In the genomic region with DNA sequence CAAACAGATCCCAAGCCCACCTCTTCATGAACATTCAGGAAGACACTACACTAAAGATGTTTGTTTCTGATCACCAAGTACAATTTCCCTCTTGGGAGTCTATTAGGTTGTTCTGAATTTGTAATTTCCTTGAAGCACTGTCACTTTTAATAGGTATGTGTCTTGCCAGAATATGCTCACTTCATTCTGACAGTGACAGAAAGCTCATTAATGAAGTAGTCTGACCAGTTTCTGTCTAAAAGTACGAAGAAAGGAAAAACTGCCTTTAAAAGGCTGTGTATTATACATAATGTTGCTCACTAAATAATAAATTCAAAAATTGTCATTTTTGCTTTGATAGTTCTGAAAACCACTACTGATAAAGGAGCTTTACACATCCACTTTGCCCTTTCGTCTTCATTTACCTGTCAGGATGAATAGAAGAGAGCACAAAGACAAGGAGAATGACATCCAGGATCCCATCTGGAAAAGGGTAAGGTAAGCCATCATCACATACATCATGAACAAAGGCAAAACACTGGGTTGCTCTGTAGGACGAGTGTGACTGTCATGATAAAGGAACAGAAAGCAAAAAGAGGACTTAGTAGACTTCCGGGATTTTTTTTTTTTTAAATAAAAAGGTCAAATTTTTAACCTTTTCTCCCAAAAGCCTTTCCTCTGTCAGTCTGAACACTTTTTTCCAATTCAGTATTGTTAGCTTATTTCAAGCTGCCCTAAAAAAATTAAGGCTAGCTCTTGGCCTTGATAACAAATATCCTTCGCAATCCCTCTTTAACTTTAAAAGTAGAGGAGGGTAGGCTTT, we compare ENCODE assay signal across 23 cellular contexts.
DNase-seq lines count a peak whose midpoint lies in the region; ATAC-seq and TF ChIP-seq lines count a peak whose summit lies in the region.
"Had no signal": no experiment of that assay in that cellular context is flagged by ENCODE, and none has a peak within 500 bp of the region (broad histone marks: within the 10 kb centered on the region; RNA-seq: fewer than 3 reads in every experiment).

No MANE protein-coding gene starts in this region.

- H3K4me3 Mint-ChIP-seq in CD14-positive monocyte = no peak overlapping the region
- H3K4me3 Mint-ChIP-seq: activated naive CD4-positive, alpha-beta T cell treated with anti-CD3 and anti-CD28 coated beads, Interleukin-2, amount 10 ng/mL, durations not matched to agents 7 days and 5 days; central memory CD8-positive, alpha-beta T cell; nephron had no signal

- no peak overlapping the region for H4K5ac ChIP-seq in mesendoderm (ENCODE audit: low read length)

- no peak overlapping the region for H2AK5ac ChIP-seq in mesendoderm (ENCODE audit: low read length)

- H4K20me1 ChIP-seq in DOHH2 (ENCODE audit: control insufficient read depth, insufficient read depth, low read depth, low read length) (no peaks in the 10 kb centered on the region), OCI-LY7 (ENCODE audit: insufficient read depth, low read length) (no peaks in the 10 kb centered on the region)

- no peak overlapping the region for H3K4ac ChIP-seq in mesendoderm (ENCODE audit: low read depth, low read length)

- H3K27me3 Mint-ChIP-seq in CD14-positive monocyte (ENCODE audit: low read depth in 3 of 3) = no peaks in the 10 kb centered on the region
- H3K27me3 Mint-ChIP-seq: activated naive CD4-positive, alpha-beta T cell treated with anti-CD3 and anti-CD28 coated beads, Interleukin-2, amount 10 ng/mL, durations not matched to agents 7 days and 5 days; central memory CD8-positive, alpha-beta T cell had no signal

- H3K4me3 ChIP-seq in DOHH2 (ENCODE audit: low read length) = peak overlapping the region; percentile 47
- H3K4me3 ChIP-seq in OCI-LY7 (ENCODE audit: low read depth, low read length, poor library complexity, severe bottlenecking) = peak overlapping the region; percentile 51
- H3K4me3 ChIP-seq in mesendoderm (ENCODE audit: low read length) = no peak overlapping the region
- H3K4me3 ChIP-seq in prostate gland = no peak overlapping the region
- H3K4me3 ChIP-seq: PC-9, right lobe of liver, vagina had no signal

- no peaks in the 10 kb centered on the region for H3K9me3 ChIP-seq in DOHH2 (ENCODE audit: control insufficient read depth, insufficient read depth, low read length)
- no peaks in the 10 kb centered on the region for H3K9me3 ChIP-seq in OCI-LY7 (ENCODE audit: low read length)
- no peaks in the 10 kb centered on the region for H3K9me3 ChIP-seq in prostate gland
- H3K9me3 ChIP-seq: right lobe of liver, vagina had no signal

- no peak for ATAC-seq in HG02840 (IDR thresholded peaks at IDR 0.05; ENCODE audit: low FRiP score, unreplicated experiment)

- peak overlapping the region in 4 of 7 donors; percentile 1 to 48 (median 25) for H3K27ac Mint-ChIP-seq in CD14-positive monocyte
- H3K27ac Mint-ChIP-seq: activated naive CD4-positive, alpha-beta T cell treated with anti-CD3 and anti-CD28 coated beads, Interleukin-2, amount 10 ng/mL, durations not matched to agents 7 days and 5 days; nephron had no signal

- peaks cover 0 to 3% (median 0%) of the 10 kb centered on the region in 7 donors for H3K9me3 Mint-ChIP-seq in CD14-positive monocyte
- H3K9me3 Mint-ChIP-seq: activated naive CD4-positive, alpha-beta T cell treated with anti-CD3 and anti-CD28 coated beads, Interleukin-2, amount 10 ng/mL, durations not matched to agents 7 days and 5 days; central memory CD8-positive, alpha-beta T cell; nephron had no signal

- no CpG with 5 or more reads among the region's 5 CpGs for WGBS in mesendoderm (ENCODE audit: extremely low coverage, insufficient coverage, low lambda C conversion rate)
- 56% methylated on average over 5 of the region's 5 CpGs for WGBS in prostate gland

- POLR2A ChIA-PET in OCI-LY7 (lab: Charles Lee) = interaction anchor here (0.7 to 13.5 kb wide), 13 partner anchors 9 to 320 kb away, joined by 3 to 266 read pairs (median 4); no protein-coding TSS in a partner anchor

- no peak overlapping the region for H3K9ac ChIP-seq in mesendoderm (ENCODE audit: low read length)
- H3K9ac ChIP-seq: parathyroid adenoma had no signal

- H3K79me1 ChIP-seq in mesendoderm (ENCODE audit: low read length) = no peaks in the 10 kb centered on the region

- TF ChIP-seq POLR2A in prostate gland (IDR thresholded peaks at IDR 0.05) = no peak

- H3K9me2 ChIP-seq in DOHH2 (replicated peaks; ENCODE audit: control insufficient read depth, low read length) (no peaks in the 10 kb centered on the region), OCI-LY7 (ENCODE audit: insufficient read depth, low read length) (no peaks in the 10 kb centered on the region)

- H3K27me3 ChIP-seq in DOHH2 (ENCODE audit: control insufficient read depth, low read length) = no peaks in the 10 kb centered on the region
- no peaks in the 10 kb centered on the region for H3K27me3 ChIP-seq in mesendoderm (ENCODE audit: insufficient read depth, low read length, poor library complexity)
- H3K27me3 ChIP-seq in prostate gland (replicated peaks; ENCODE audit: insufficient read depth) = no peaks in the 10 kb centered on the region
- H3K27me3 ChIP-seq: right lobe of liver, vagina had no signal

- H3K36me3 ChIP-seq in DOHH2 (ENCODE audit: control insufficient read depth, low read length) (peaks cover 3% of the 10 kb centered on the region; the same call in 1 of the 2 replicates), OCI-LY7 (ENCODE audit: insufficient read depth, low read length) (peaks cover 6% of the 10 kb centered on the region; the same call in 1 of the 2 replicates), mesendoderm (ENCODE audit: control insufficient read depth, insufficient read depth, low read length) (no peaks in the 10 kb centered on the region), prostate gland (no peaks in the 10 kb centered on the region)
- H3K36me3 ChIP-seq: right lobe of liver, vagina had no signal

- peak overlapping the region; percentile 39 for H3K18ac ChIP-seq in mesendoderm (ENCODE audit: low read length)

- H3K23ac ChIP-seq in mesendoderm (ENCODE audit: low read length) = no peak overlapping the region

- DNase-seq in CD14-positive monocyte (ENCODE audit: low spot score) (no peak), OCI-LY7 (ENCODE audit: low spot score) (peak; percentile 61), mesendoderm (no peak), prostate gland (ENCODE audit: low spot score) (no peak)
- no peak for DNase-seq in central memory CD4-positive, alpha-beta T cell
- DNase-seq: activated CD4-positive, alpha-beta T cell treated with anti-CD3 and anti-CD28 coated beads, Interleukin-2, amount 50 U/mL, for 4 hours; activated naive CD4-positive, alpha-beta T cell treated with anti-CD3 and anti-CD28 coated beads, Interleukin-2, amount 10 ng/mL, durations not matched to agents 7 days and 5 days; DMS53; midbrain; NCI-H1092 treated with DMSO at 0.1 percent for 48 hours; NCI-H1930; NCI-H2227 treated with DMSO at 0.1 percent for 48 hours; right lobe of liver; stimulated activated CD8-positive, alpha-beta memory T cell treated with anti-CD3 and anti-CD28 coated beads, Interleukin-4, amount 100 ng/mL, for 48 hours had no signal

- BruUV-seq in OCI-LY7 (replicated peaks; lab: Mats Ljungman, UMichigan) = TSS peak; percentile 66

- no peak overlapping the region for H2BK5ac ChIP-seq in mesendoderm (ENCODE audit: low read length)

- no peak for TF ChIP-seq CTCF in CD14-positive monocyte (IDR thresholded peaks at IDR 0.05)
- no peak for TF ChIP-seq CTCF in DOHH2 (IDR thresholded peaks at IDR 0.05; ENCODE audit: low read depth, low read length, poor library complexity, severe bottlenecking)
- no peak for TF ChIP-seq CTCF in OCI-LY7 (conservative IDR thresholded peaks at IDR 0.05; ENCODE audit: low read length)
- TF ChIP-seq CTCF in prostate gland (IDR thresholded peaks at IDR 0.05) = no peak

- peak overlapping the region; percentile 61 for H3K4me2 ChIP-seq in DOHH2 (ENCODE audit: low read length)
- peak overlapping the region; percentile 70 for H3K4me2 ChIP-seq in OCI-LY7 (ENCODE audit: low read length)
- no peak overlapping the region for H3K4me2 ChIP-seq in mesendoderm (ENCODE audit: low read length)
- H3K4me2 ChIP-seq: PC-9 had no signal

- H3F3A ChIP-seq in DOHH2 (ENCODE audit: control insufficient read depth, insufficient read depth) = peaks cover 3% of the 10 kb centered on the region; the same call in 1 of the 2 replicates

- CTCF ChIA-PET in OCI-LY7 (lab: Charles Lee; ENCODE audit: unreplicated experiment) = interaction anchor here (0.7 to 1.0 kb wide), 2 partner anchors 12 to 75 kb away, joined by 3 read pairs; no protein-coding TSS in a partner anchor

- H3K79me2 ChIP-seq in DOHH2 (ENCODE audit: control insufficient read depth, low read length) (no peaks in the 10 kb centered on the region), OCI-LY7 (ENCODE audit: insufficient read depth, low read depth, low read length) (no peaks in the 10 kb centered on the region; the same call in 1 of the 2 replicates), mesendoderm (ENCODE audit: control insufficient read depth, insufficient read depth, low read length) (no peaks in the 10 kb centered on the region)
- H3K79me2 ChIP-seq: parathyroid adenoma had no signal

- peak overlapping the region; percentile 64 for H2BK15ac ChIP-seq in mesendoderm (replicated peaks; ENCODE audit: low read depth)

- H3K56ac ChIP-seq in mesendoderm (ENCODE audit: low read length) = no peak overlapping the region

- peaks cover 8% of the 10 kb centered on the region for H3K4me1 Mint-ChIP-seq in CD14-positive monocyte

- H3K27ac ChIP-seq in DOHH2 (ENCODE audit: low read depth, low read length) (peak overlapping the region; percentile 35), OCI-LY7 (ENCODE audit: low read depth, low read length, poor library complexity, severe bottlenecking) (peak overlapping the region; percentile 71), mesendoderm (ENCODE audit: low read depth, low read length) (no peak overlapping the region), prostate gland (no peak overlapping the region)
- H3K27ac ChIP-seq: epithelial cell of prostate, parathyroid adenoma, PC-9, right lobe of liver, vagina, VCaP had no signal

- peaks cover 0 to 3% of the 10 kb centered on the region in 2 donors for H3K36me3 Mint-ChIP-seq in CD14-positive monocyte

- H3K4me1 ChIP-seq in DOHH2 (ENCODE audit: control insufficient read depth, low read length) = peaks cover 57% of the 10 kb centered on the region
- peaks cover 79% of the 10 kb centered on the region for H3K4me1 ChIP-seq in OCI-LY7 (ENCODE audit: insufficient read depth, low read length, poor library complexity, severe bottlenecking)
- H3K4me1 ChIP-seq in mesendoderm (ENCODE audit: control insufficient read depth, low read depth, low read length) = peaks cover 2% of the 10 kb centered on the region
- no peaks in the 10 kb centered on the region for H3K4me1 ChIP-seq in prostate gland (replicated peaks)
- H3K4me1 ChIP-seq: parathyroid adenoma, right lobe of liver, vagina had no signal

- H4K8ac ChIP-seq in mesendoderm (ENCODE audit: low read depth, low read length) = no peak overlapping the region

- no peak overlapping the region for H2BK120ac ChIP-seq in mesendoderm (ENCODE audit: low read depth, low read length)

- H2AFZ ChIP-seq in OCI-LY7 (ENCODE audit: low read length) = peak overlapping the region; percentile 93
- H2AFZ ChIP-seq: parathyroid adenoma, PC-9 had no signal

- intact Hi-C loops in CD14-positive monocyte (cut with micrococcal nuclease) = no loop called here
- intact Hi-C loops in OCI-LY7 (cut with micrococcal nuclease; ENCODE audit: unreplicated experiment) = no loop called here
- intact Hi-C loops in prostate gland (cut with DNase I) = no loop called here

Comparison
In these comparisons a context has a peak if more than half of its experiments do, and no peak if none do; other contexts are left out.
1. H3K27ac ChIP-seq: peak in DOHH2 (single experiment) and OCI-LY7 (single experiment); none in mesendoderm (single experiment) and prostate gland (0 of 2).
2. H3K4me3 ChIP-seq: peak in DOHH2 (single experiment) and OCI-LY7 (single experiment); none in mesendoderm (single experiment) and prostate gland (0 of 2).